ENCODE assay signal across 19 cellular contexts in genomic region chr17:69854381-69854780, GRCh38.
DNase-seq lines count a peak whose midpoint lies in the region; ATAC-seq and TF ChIP-seq lines count a peak whose summit lies in the region.
"Had no signal": no experiment of that assay in that cellular context is flagged by ENCODE, and none has a peak within 500 bp of the region (broad histone marks: within the 10 kb centered on the region; RNA-seq: fewer than 3 reads in every experiment).

No MANE protein-coding gene starts in this region.

- peaks cover 3% of the 10 kb centered on the region for H3K27me3 Mint-ChIP-seq in dendritic cell treated with granulocyte-macrophage colony-stimulating factor and Interleukin-4, amounts not matched to agents 40 ng/mL and 50 ng/mL, for 4 days
- H3K27me3 Mint-ChIP-seq in nephron (ENCODE audit: low read depth) = no peaks in the 10 kb centered on the region
- no peaks in the 10 kb centered on the region for H3K27me3 Mint-ChIP-seq in activated T-cell treated with anti-CD3 and anti-CD28 coated beads, Interleukin-2, amount 50 U/mL, for 24 hours
- H3K27me3 Mint-ChIP-seq: CD8-positive, alpha-beta memory T cell; IgD-negative memory B cell had no signal

- no peaks in the 10 kb centered on the region for H3K36me3 ChIP-seq in left ventricle myocardium inferior
- no peaks in the 10 kb centered on the region for H3K36me3 ChIP-seq in upper lobe of right lung
- H3K36me3 ChIP-seq: BLaER1 treated with 17β-estradiol and CSF1 and Interleukin-3, amounts not matched to agents 10 nM and 100 nM had no signal

- peaks cover 20% of the 10 kb centered on the region for H3K4me1 ChIP-seq in left ventricle myocardium inferior
- H3K4me1 ChIP-seq in upper lobe of right lung = peaks cover 3% of the 10 kb centered on the region

- H3K27me3 ChIP-seq in left ventricle myocardium inferior (ENCODE audit: low read depth) (no peaks in the 10 kb centered on the region), upper lobe of right lung (no peaks in the 10 kb centered on the region)
- H3K27me3 ChIP-seq: BLaER1 treated with 17β-estradiol and CSF1 and Interleukin-3, amounts not matched to agents 10 nM and 100 nM had no signal

- intact Hi-C loops in left ventricle myocardium inferior (cut with micrococcal nuclease) (no loop called here), Right ventricle myocardium inferior (cut with DNase I) (no loop called here), upper lobe of right lung (cut with DNase I) (no loop called here), posterior vena cava (cut with DNase I) (no loop called here)
- intact Hi-C loops in dendritic cell treated with granulocyte-macrophage colony-stimulating factor and Interleukin-4, amounts not matched to agents 40 ng/mL and 50 ng/mL, for 4 days (cut with micrococcal nuclease) = no loop called here

- H3K27ac Mint-ChIP-seq in dendritic cell treated with granulocyte-macrophage colony-stimulating factor and Interleukin-4, amounts not matched to agents 40 ng/mL and 50 ng/mL, for 4 days = peak overlapping the region; percentile 80
- H3K27ac Mint-ChIP-seq in nephron = peak overlapping the region in 2 of 3 experiments; percentile 28 to 37
- H3K27ac Mint-ChIP-seq in activated T-cell treated with anti-CD3 and anti-CD28 coated beads, Interleukin-2, amount 50 U/mL, for 24 hours = no peak overlapping the region
- H3K27ac Mint-ChIP-seq: CD8-positive, alpha-beta memory T cell; IgD-negative memory B cell had no signal

- H3K36me3 Mint-ChIP-seq in dendritic cell treated with granulocyte-macrophage colony-stimulating factor and Interleukin-4, amounts not matched to agents 40 ng/mL and 50 ng/mL, for 4 days (ENCODE audit: low read depth) = no peaks in the 10 kb centered on the region
- peaks cover 8% of the 10 kb centered on the region for H3K36me3 Mint-ChIP-seq in nephron (ENCODE audit: low read depth)
- no peaks in the 10 kb centered on the region for H3K36me3 Mint-ChIP-seq in activated T-cell treated with anti-CD3 and anti-CD28 coated beads, Interleukin-2, amount 50 U/mL, for 24 hours (ENCODE audit: low read depth)
- H3K36me3 Mint-ChIP-seq: CD8-positive, alpha-beta memory T cell had no signal

- H3K9me3 ChIP-seq in left ventricle myocardium inferior (replicated peaks) (peaks cover 29% of the 10 kb centered on the region), upper lobe of right lung (no peaks in the 10 kb centered on the region)

- DNase-seq in left ventricle myocardium inferior = no peak
- no peak for DNase-seq in Right ventricle myocardium inferior (ENCODE audit: missing footprints)
- DNase-seq in upper lobe of right lung = no peak
- DNase-seq in NCI-H2227 (lab: John Stamatoyannopoulos, UW; ENCODE audit: unreplicated experiment) = no peak
- no peak for DNase-seq in activated T-cell treated with anti-CD3 and anti-CD28 coated beads, Interleukin-2, amount 50 U/mL, for 24 hours
- DNase-seq in posterior vena cava (ENCODE audit: low spot score) = no peak
- DNase-seq: 8988T; CD8-positive, alpha-beta memory T cell; DMS79 treated with DMSO at 0.1 percent for 48 hours; H7; NCI-H1436; NCI-H2081; NCI-H510A treated with DMSO at 0.1 percent for 48 hours; NCI-H82; PC-9 had no signal

- TF ChIP-seq CTCF in left ventricle myocardium inferior (IDR thresholded peaks at IDR 0.05; ENCODE audit: borderline replicate concordance) (no peak), nephron (IDR thresholded peaks at IDR 0.05; ENCODE audit: unreplicated experiment in 3 of 3) (no peak), upper lobe of right lung (IDR thresholded peaks at IDR 0.05) (no peak)

- H3K4me1 Mint-ChIP-seq in dendritic cell treated with granulocyte-macrophage colony-stimulating factor and Interleukin-4, amounts not matched to agents 40 ng/mL and 50 ng/mL, for 4 days (ENCODE audit: low read depth) = peaks cover 8% of the 10 kb centered on the region
- peaks cover 13% of the 10 kb centered on the region for H3K4me1 Mint-ChIP-seq in nephron
- H3K4me1 Mint-ChIP-seq in activated T-cell treated with anti-CD3 and anti-CD28 coated beads, Interleukin-2, amount 50 U/mL, for 24 hours (ENCODE audit: low read depth) = no peaks in the 10 kb centered on the region
- H3K4me1 Mint-ChIP-seq: CD8-positive, alpha-beta memory T cell had no signal

- H3K9me3 Mint-ChIP-seq in dendritic cell treated with granulocyte-macrophage colony-stimulating factor and Interleukin-4, amounts not matched to agents 40 ng/mL and 50 ng/mL, for 4 days = peaks cover 21% of the 10 kb centered on the region
- peaks cover 33% of the 10 kb centered on the region for H3K9me3 Mint-ChIP-seq in nephron
- H3K9me3 Mint-ChIP-seq in activated T-cell treated with anti-CD3 and anti-CD28 coated beads, Interleukin-2, amount 50 U/mL, for 24 hours = peaks cover 12% of the 10 kb centered on the region

- H3K27ac ChIP-seq in left ventricle myocardium inferior (replicated peaks) (peak overlapping the region; percentile 29), upper lobe of right lung (peak overlapping the region; percentile 43)
- H3K27ac ChIP-seq: PC-9 had no signal

- no peak overlapping the region for H3K4me3 Mint-ChIP-seq in dendritic cell treated with granulocyte-macrophage colony-stimulating factor and Interleukin-4, amounts not matched to agents 40 ng/mL and 50 ng/mL, for 4 days
- no peak overlapping the region for H3K4me3 Mint-ChIP-seq in nephron
- H3K4me3 Mint-ChIP-seq in activated T-cell treated with anti-CD3 and anti-CD28 coated beads, Interleukin-2, amount 50 U/mL, for 24 hours = no peak overlapping the region
- H3K4me3 Mint-ChIP-seq: CD8-positive, alpha-beta memory T cell; IgD-negative memory B cell had no signal

- H3K4me3 ChIP-seq in left ventricle myocardium inferior (no peak overlapping the region), upper lobe of right lung (no peak overlapping the region)
- H3K4me3 ChIP-seq: PC-9 had no signal

- ATAC-seq in Right ventricle myocardium inferior (no peak), upper lobe of right lung (no peak)
